ENCODE assay signal across 11 cellular contexts in the genomic region with DNA sequence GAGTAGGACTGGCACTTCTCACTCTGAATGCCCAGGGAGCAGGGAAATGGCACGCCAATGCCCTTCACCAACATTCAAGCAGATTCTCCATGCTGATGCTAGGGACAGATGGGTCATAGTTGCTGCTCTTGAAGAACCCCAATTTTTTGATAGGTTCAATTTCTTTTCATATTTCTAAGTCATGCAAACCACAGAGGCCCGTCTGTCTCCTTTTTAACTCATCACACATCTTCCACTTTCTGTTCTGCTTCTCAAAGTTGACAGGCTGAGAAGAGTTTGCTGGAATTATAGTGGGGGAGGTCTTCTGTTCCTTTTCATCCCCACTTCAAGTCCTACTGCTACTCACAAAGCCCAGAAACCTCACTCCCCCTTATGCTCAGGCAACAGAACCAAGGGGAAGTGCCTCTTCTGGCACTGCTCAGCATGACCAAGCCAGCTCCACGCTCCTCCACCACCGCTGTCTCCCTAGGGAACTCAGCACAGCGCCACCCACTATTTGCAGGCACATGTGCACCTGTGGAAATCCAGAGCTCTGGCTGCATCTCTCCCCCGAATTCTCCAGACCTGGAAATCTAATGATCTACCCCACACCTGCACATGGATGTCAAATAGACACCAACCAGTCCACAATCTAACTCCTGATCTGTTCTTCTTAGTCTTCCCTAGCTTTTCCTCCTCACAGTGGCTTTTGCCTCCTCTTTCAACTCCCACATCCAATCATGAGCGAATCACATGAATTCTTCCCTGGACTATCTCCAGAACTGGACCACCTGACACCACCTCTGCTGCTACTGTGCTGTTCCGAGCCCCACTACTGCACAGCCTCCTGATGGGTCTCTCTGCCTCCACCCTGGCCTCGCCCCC. TPM values are rescaled to one million over a fixed set of nuclear protein-coding genes. Genes with fewer than 3 reads are reported as not detected.
DNase-seq lines count a peak whose midpoint lies in the region; ATAC-seq and TF ChIP-seq lines count a peak whose summit lies in the region.
"Had no signal": no experiment of that assay in that cellular context is flagged by ENCODE, and none has a peak within 500 bp of the region (broad histone marks: within the 10 kb centered on the region; RNA-seq: fewer than 3 reads in every experiment).

No MANE protein-coding gene starts in this region.

- peak overlapping the region; percentile 37 for H3K27ac Mint-ChIP-seq in CD4-positive, alpha-beta T cell
- peak overlapping the region; percentile 81 for H3K27ac Mint-ChIP-seq in activated naive CD8-positive, alpha-beta T cell

- intact Hi-C loops in CD4-positive, alpha-beta T cell (cut with DNase I, micrococcal nuclease) = no loop called here
- intact Hi-C loops in left colon (cut with DNase I, micrococcal nuclease) = no loop called here

- peaks cover 98% of the 10 kb centered on the region for H3K36me3 Mint-ChIP-seq in CD4-positive, alpha-beta T cell (ENCODE audit: low read depth)
- peaks cover 34% of the 10 kb centered on the region for H3K36me3 Mint-ChIP-seq in activated naive CD8-positive, alpha-beta T cell

- no peaks in the 10 kb centered on the region for H3F3A ChIP-seq in MM.1S (ENCODE audit: insufficient read depth, low read length)

- H3K9me3 ChIP-seq in CD4-positive, alpha-beta T cell (ENCODE audit: control insufficient read depth, low read length) = no peaks in the 10 kb centered on the region
- no peaks in the 10 kb centered on the region for H3K9me3 ChIP-seq in MM.1S (replicated peaks; ENCODE audit: insufficient read depth, low read length)

- no peak overlapping the region for H3K4me3 ChIP-seq in MM.1S (ENCODE audit: low read length)
- H3K4me3 ChIP-seq: PC-9 had no signal

- H3K79me2 ChIP-seq in MM.1S (ENCODE audit: low read length) = peaks cover 58% of the 10 kb centered on the region

- no peak overlapping the region for H3K27ac ChIP-seq in CD4-positive, alpha-beta T cell (ENCODE audit: low read depth, low read length)
- no peak overlapping the region for H3K27ac ChIP-seq in MM.1S (ENCODE audit: low read length)
- H3K27ac ChIP-seq: PC-9 had no signal

- H4K20me1 ChIP-seq in MM.1S (ENCODE audit: insufficient read depth, low read length) = no peaks in the 10 kb centered on the region

- no peaks in the 10 kb centered on the region for H3K9me2 ChIP-seq in MM.1S (replicated peaks; ENCODE audit: insufficient read depth, low read length)

- no peak overlapping the region for H3K4me3 Mint-ChIP-seq in CD4-positive, alpha-beta T cell
- H3K4me3 Mint-ChIP-seq in activated naive CD8-positive, alpha-beta T cell = peak overlapping the region; percentile 38

- H3K27me3 Mint-ChIP-seq in CD4-positive, alpha-beta T cell = no peaks in the 10 kb centered on the region
- no peaks in the 10 kb centered on the region for H3K27me3 Mint-ChIP-seq in activated naive CD8-positive, alpha-beta T cell

- no peak overlapping the region for H2AFZ ChIP-seq in MM.1S (ENCODE audit: low read length)
- H2AFZ ChIP-seq: PC-9 had no signal

- peaks cover 5% of the 10 kb centered on the region; the same call in 1 of the 2 replicates for H3K36me3 ChIP-seq in MM.1S (replicated peaks; ENCODE audit: insufficient read depth, low read length)

- peaks cover 75% of the 10 kb centered on the region for H3K4me1 Mint-ChIP-seq in CD4-positive, alpha-beta T cell (ENCODE audit: low read depth)
- peaks cover 83% of the 10 kb centered on the region for H3K4me1 Mint-ChIP-seq in activated naive CD8-positive, alpha-beta T cell (ENCODE audit: low read depth)

- TF ChIP-seq CTCF in CD4-positive, alpha-beta T cell (IDR thresholded peaks at IDR 0.05) = no peak
- TF ChIP-seq CTCF in MM.1S (IDR thresholded peaks at IDR 0.05; ENCODE audit: low read length) = no peak

- no peak for ATAC-seq in CD4-positive, alpha-beta T cell (ENCODE audit: poor library complexity)
- peak; percentile 77 for ATAC-seq in GM18909 (IDR thresholded peaks at IDR 0.05; ENCODE audit: poor library complexity, unreplicated experiment)
- ATAC-seq in HG02981 (IDR thresholded peaks at IDR 0.05; ENCODE audit: unreplicated experiment) = peak; percentile 59
- ATAC-seq in left colon = no peak

- H3K4me2 ChIP-seq in MM.1S (ENCODE audit: low read depth, low read length) = no peak overlapping the region
- H3K4me2 ChIP-seq: PC-9 had no signal

- H3K4me1 ChIP-seq in MM.1S (ENCODE audit: low read length) = 0 out of 2 replicates have a peak, but pooled peaks cover 6% of the 10 kb centered on the region

- H3K27me3 ChIP-seq in CD4-positive, alpha-beta T cell (ENCODE audit: control insufficient read depth, insufficient read depth, low read length) = no peaks in the 10 kb centered on the region
- H3K27me3 ChIP-seq in MM.1S (replicated peaks; ENCODE audit: insufficient read depth, low read length) = no peaks in the 10 kb centered on the region

- H3K9ac ChIP-seq in MM.1S (ENCODE audit: low read length) = no peak overlapping the region

- no peak for DNase-seq in CD4-positive, alpha-beta T cell
- DNase-seq in NCI-H226 = no peak
- no peak for DNase-seq in MM.1S
- DNase-seq in left colon = no peak
- no peak for DNase-seq in stimulated activated CD4-positive, alpha-beta T cell treated with anti-CD3 and anti-CD28 coated beads, Interleukin-12 subunit alpha, Interleukin-12 subunit beta, amount 100 ng/mL, for 4 hours
- DNase-seq: effector CD8-positive, alpha-beta T cell; PC-9; stimulated activated CD8-positive, alpha-beta memory T cell treated with anti-CD3 and anti-CD28 coated beads, Interleukin-4, amount 100 ng/mL, for 48 hours had no signal

- POLR2A ChIA-PET in CD4-positive, alpha-beta T cell (lab: Charles Lee) = no interaction called here

- H3K9me3 Mint-ChIP-seq in CD4-positive, alpha-beta T cell = no peaks in the 10 kb centered on the region
- no peaks in the 10 kb centered on the region for H3K9me3 Mint-ChIP-seq in activated naive CD8-positive, alpha-beta T cell (ENCODE audit: low read depth)

- CTCF ChIA-PET in CD4-positive, alpha-beta T cell (lab: Charles Lee) = interaction anchor here (1.0 kb wide), 1 partner anchor 19 kb away, joined by 3 read pairs; no protein-coding TSS in a partner anchor

RNA-seq across cellular contexts. Expression of a gene that starts 10.7 kb away (rescaled TPM):
- 10 to 100 TPM; 10.4 to 10.5 TPM for total RNA-seq in CD4-positive, alpha-beta T cell
- total RNA-seq in left colon = 1 to 10 TPM; 6.6 to 6.7 TPM

RNA-seq across cellular contexts. Expression of a gene that starts 16.8 kb away (rescaled TPM):
- 100 to 1,000 TPM; 106 to 107 TPM for total RNA-seq in CD4-positive, alpha-beta T cell
- total RNA-seq in left colon = 10 to 100 TPM; 62.7 to 63.9 TPM

RNA-seq across cellular contexts. Expression of a gene that starts 31.8 kb away (rescaled TPM):
- total RNA-seq in CD4-positive, alpha-beta T cell = 10 to 100 TPM; 25.7 to 27.3 TPM
- 10 to 100 TPM; 17.8 to 23.8 TPM for total RNA-seq in left colon

RNA-seq across cellular contexts. Expression of a gene that starts 31.9 kb away (rescaled TPM):
- 1 to 10 TPM in 1 of 2 experiments, under 1 TPM in 1; 0.84 to 1.3 TPM for total RNA-seq in CD4-positive, alpha-beta T cell
- total RNA-seq in left colon = 1 to 10 TPM in 1 of 2 donors, under 1 TPM in 1; 0.58 to 2.0 TPM

Comparison
In these comparisons a context has a peak if more than half of its experiments do, and no peak if none do; other contexts are left out.
1. ATAC-seq: peak in GM18909 (single experiment) and HG02981 (single experiment); none in CD4-positive, alpha-beta T cell (single experiment) and left colon (single experiment).